Comparison of ENCODE assay signal across 8 cellular contexts in the genomic region with DNA sequence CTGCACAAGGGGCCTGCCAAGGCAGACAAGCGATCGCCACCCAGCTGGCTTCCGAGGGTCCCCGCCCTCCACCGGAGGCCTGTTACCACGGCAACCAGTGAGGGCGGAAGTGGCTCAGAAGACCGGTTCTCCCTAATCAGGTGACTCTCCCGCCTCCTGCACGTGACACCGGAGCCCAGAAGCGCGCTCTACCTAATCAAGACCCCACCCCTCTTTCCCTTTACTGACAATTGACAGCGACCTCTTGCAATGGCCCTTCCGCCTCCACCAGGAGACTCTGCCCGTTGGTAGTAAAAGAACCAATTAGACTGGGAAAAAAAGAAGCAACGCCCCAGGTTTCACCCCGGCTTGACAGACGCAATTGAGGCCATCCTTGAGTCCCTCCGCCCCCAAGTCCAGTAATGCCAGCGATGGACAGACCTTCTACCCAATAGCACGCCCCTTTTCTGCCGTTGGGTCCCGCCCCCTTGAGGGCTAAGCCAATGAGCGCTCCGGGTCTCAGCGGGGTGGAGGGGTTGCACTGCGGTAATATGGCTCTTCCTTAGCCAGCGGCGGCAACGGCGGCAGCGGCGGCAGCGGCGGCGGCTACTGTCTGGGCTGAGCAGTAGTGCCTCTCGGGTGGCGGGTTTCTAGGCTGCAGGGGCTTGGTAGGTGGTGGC. TPM values are rescaled to one million over a fixed set of nuclear protein-coding genes. Genes with fewer than 3 reads are reported as not detected.
DNase-seq lines count a peak whose midpoint lies in the region; ATAC-seq lines count a peak whose summit lies in the region.

TSS of gene UVRAG (plus strand) at position 525 of the 659 bp plus-strand sequence. CDS start 198 bp downstream, outside the sequence.

- ATAC-seq in GM19372 (IDR thresholded peaks at IDR 0.05; ENCODE audit: low read depth, unreplicated experiment) (peak; percentile 77), HG03558 (IDR thresholded peaks at IDR 0.05; ENCODE audit: extremely low read depth, unreplicated experiment) (peak; percentile 38), left lobe of liver (peak; percentile 92)

- DNase-seq in C1 segment of cervical spinal cord (lab: John Stamatoyannopoulos, UW) (peak; percentile 96 to 100 (median 100)), NCI-H748 treated with DMSO at 0.1 percent for 48 hours (lab: John Stamatoyannopoulos, UW) (peak; percentile 100), dedifferentiated amniotic fluid mesenchymal stem cell (ENCODE audit: extremely low spot score) (peak; percentile 99), left lobe of liver (ENCODE audit: low spot score) (peak; percentile 99)
- DNase-seq in activated CD4-positive, alpha-beta T cell treated with anti-CD3 and anti-CD28 coated beads, Interleukin-2, amount 50 U/mL, for 24 hours (ENCODE audit: low read depth in 1 of 2, low spot score in 1 of 2) = peak; percentile 96 to 98
- peak; percentile 96 for DNase-seq in stimulated activated CD4-positive, alpha-beta T cell treated with anti-CD3 and anti-CD28 coated beads, Interleukin-2, amount 100 ng/mL, for 4 hours (ENCODE audit: low read depth)

RNA-seq across cellular contexts. Expression of gene UVRAG, which starts in this region (rescaled TPM):
- total RNA-seq in left lobe of liver = 8.8 TPM

Comparison
In these comparisons a context has a peak if more than half of its experiments do, and no peak if none do; other contexts are left out.
1. Peak in every context shown above with its lines: DNase-seq and ATAC-seq.
2. ATAC-seq: peak in every context shown above with its lines; median percentile 92 in left lobe of liver; 77 in GM19372; 38 in HG03558.